ENCODE assay signal across 8 cellular contexts in genomic region chr5:123422433-123423277, GRCh38. TPM values are rescaled to one million over a fixed set of nuclear protein-coding genes. Genes with fewer than 3 reads are reported as not detected.
DNase-seq lines count a peak whose midpoint lies in the region; ATAC-seq and TF ChIP-seq lines count a peak whose summit lies in the region.

No MANE protein-coding gene starts in this region.

- CTCF ChIA-PET in T-cell (lab: Charles Lee) = interaction anchor here (0.6 to 3.1 kb wide), 23 partner anchors 10 to 647 kb away, joined by 3 to 38 read pairs (median 5); partner anchors contain the start of genes CSNK1G3 (in 1 of the 2) and SNX24 (in 1 of the 2)

- POLR2A ChIA-PET in T-cell (lab: Charles Lee) = interaction anchor here (0.6 to 2.3 kb wide), 21 partner anchors 7 to 1458 kb away, joined by 3 to 25 read pairs (median 4); partner anchors contain the start of gene CSNK1G3 (in 2 of the 2)

- no peaks in the 10 kb centered on the region for H3K9me3 Mint-ChIP-seq in T-cell

- H3K4me1 Mint-ChIP-seq in T-cell = peaks cover 11 to 25% (median 21%) of the 10 kb centered on the region in 3 donors

- ATAC-seq in HG03521 (IDR thresholded peaks at IDR 0.05; ENCODE audit: unreplicated experiment) (peak; percentile 11), T-cell (replicated peaks in 1 of 4) (peak in 2 of 4 experiments; percentile 7), GM18861 (IDR thresholded peaks at IDR 0.05; ENCODE audit: unreplicated experiment) (no peak)

- DNase-seq in DMS153 (lab: John Stamatoyannopoulos, UW) = peak; percentile 1
- DNase-seq in DMS153 treated with DMSO at 0.1 percent for 48 hours (lab: John Stamatoyannopoulos, UW; ENCODE audit: unreplicated experiment) = no peak
- peak; percentile 38 for DNase-seq in GM20000 (ENCODE audit: low spot score)
- peak in 19 of 34 experiments; percentile 0 to 40 (median 15) for DNase-seq in T-cell
- peak; percentile 22 for DNase-seq in fibroblast of gingiva (ENCODE audit: low read depth)
- peak; percentile 32 for DNase-seq in myocyte (ENCODE audit: low read depth)

- no peaks in the 10 kb centered on the region for H3K27me3 Mint-ChIP-seq in T-cell

- H3K27ac Mint-ChIP-seq in T-cell = peak overlapping the region in 1 of 2 donors; percentile 99

- no peak overlapping the region for H3K4me3 Mint-ChIP-seq in T-cell

- no peak for TF ChIP-seq CTCF in GM20000 (IDR thresholded peaks at IDR 0.05; ENCODE audit: extremely low read depth, missing control alignments)

- peaks cover 9% of the 10 kb centered on the region for H3K36me3 Mint-ChIP-seq in T-cell

RNA-seq across cellular contexts. Expression of gene CEP120, which starts 0.5 kb away (rescaled TPM):
- total RNA-seq in T-cell (10 to 100 TPM; 48.3 to 71.1 (median 62.8) TPM), myocyte (9.1 and 12.1 TPM in 2 replicates)
- 3.3 TPM for polyA plus RNA-seq in myocyte (2012)
